Comparison of ENCODE assay signal across 8 cellular contexts in genomic region chr14:34059925-34060746, GRCh38.
DNase-seq lines count a peak whose midpoint lies in the region; ATAC-seq and TF ChIP-seq lines count a peak whose summit lies in the region.

No MANE protein-coding gene starts in this region.

- TF ChIP-seq CTCF in Panc1 (IDR thresholded peaks at IDR 0.05): peak; percentile 29
- TF ChIP-seq CTCF in thoracic aorta (IDR thresholded peaks at IDR 0.05): peak; percentile 34

- no peak overlapping the region for H3K27ac Mint-ChIP-seq in activated naive CD4-positive, alpha-beta T cell treated with anti-CD3 and anti-CD28 coated beads for 36 hours

- no peaks in the 10 kb centered on the region for H3K9me3 Mint-ChIP-seq in activated naive CD4-positive, alpha-beta T cell treated with anti-CD3 and anti-CD28 coated beads for 36 hours

- CTCF ChIA-PET in Panc1 (lab: Charles Lee): interaction anchor here (0.6 to 0.7 kb wide), 2 partner anchors 20 to 241 kb away, joined by 5 to 10 read pairs; no protein-coding TSS in a partner anchor
- CTCF ChIA-PET in activated naive CD4-positive, alpha-beta T cell treated with anti-CD3 and anti-CD28 coated beads for 36 hours (lab: Charles Lee): interaction anchor here (0.9 to 1.4 kb wide), 3 partner anchors 17 to 272 kb away, joined by 3 to 4 read pairs (median 3); no protein-coding TSS in a partner anchor

- no peaks in the 10 kb centered on the region for H3K36me3 Mint-ChIP-seq in activated naive CD4-positive, alpha-beta T cell treated with anti-CD3 and anti-CD28 coated beads for 36 hours (ENCODE audit: low read depth)

- in situ Hi-C loops in Panc1 (cut with HindIII; ENCODE audit: low pct_unique_long_range_greater_than_20kb, low sequenced_read_pairs): no loop called here

- H3K4me1 ChIP-seq in Panc1 (ENCODE audit: control insufficient read depth, insufficient read depth, low read length) (peaks cover 5% of the 10 kb centered on the region), neuron (ENCODE audit: insufficient read depth, low read length) (peaks cover 2% of the 10 kb centered on the region), thoracic aorta (ENCODE audit: control insufficient read depth in 1 of 2, low read depth in 2 of 2) (peaks cover 6 to 30% of the 10 kb centered on the region in 2 donors)

- intact Hi-C loops in Panc1 (cut with micrococcal nuclease; ENCODE audit: unreplicated experiment): no loop called here
- intact Hi-C loops in activated naive CD4-positive, alpha-beta T cell treated with anti-CD3 and anti-CD28 coated beads for 36 hours (cut with micrococcal nuclease): loop anchor here (1.0 kb wide), 1 partner anchor 17 kb away; no protein-coding TSS in a partner anchor

- DNase-seq in C1 segment of cervical spinal cord (lab: John Stamatoyannopoulos, UW) (peak in 10 of 14 donors; percentile 18 to 71 (median 54)), Panc1 (ENCODE audit: low read depth, low spot score) (no peak), globus pallidus (ENCODE audit: low spot score) (peak; percentile 50), thoracic aorta (ENCODE audit: low spot score) (peak; percentile 21)
- DNase-seq in activated naive CD4-positive, alpha-beta T cell treated with anti-CD3 and anti-CD28 coated beads for 36 hours: peak; percentile 52

- peak overlapping the region; percentile 50 to 60 for H3K4me3 ChIP-seq in Panc1 (ENCODE audit: low read depth in 2 of 2, low read length in 2 of 2)
- peak overlapping the region; percentile 43 for H3K4me3 ChIP-seq in neuron (ENCODE audit: low read length)
- peak overlapping the region; percentile 76 for H3K4me3 ChIP-seq in thoracic aorta

- H3K4me3 Mint-ChIP-seq in activated naive CD4-positive, alpha-beta T cell treated with anti-CD3 and anti-CD28 coated beads for 36 hours: peak overlapping the region; percentile 78

- POLR2A ChIA-PET in Panc1 (lab: Charles Lee): interaction anchor here (0.7 kb wide), 1 partner anchor 11 kb away, joined by 7 read pairs; no protein-coding TSS in a partner anchor

- H2AFZ ChIP-seq in neuron (ENCODE audit: low read depth, low read length): peak overlapping the region; percentile 85

- peak; percentile 90 for ATAC-seq in GM19023 (IDR thresholded peaks at IDR 0.05; ENCODE audit: unreplicated experiment)
- peak; percentile 77 for ATAC-seq in HG03135 (IDR thresholded peaks at IDR 0.05; ENCODE audit: unreplicated experiment)
- peak; percentile 97 for ATAC-seq in Panc1
- ATAC-seq in thoracic aorta (ENCODE audit: insufficient number of reproducible peaks, low FRiP score, low read depth): peak; percentile 87

- peaks cover 5% of the 10 kb centered on the region for H3K4me1 Mint-ChIP-seq in activated naive CD4-positive, alpha-beta T cell treated with anti-CD3 and anti-CD28 coated beads for 36 hours (ENCODE audit: low read depth)

- H3K9me3 ChIP-seq in Panc1 (ENCODE audit: control insufficient read depth, insufficient read depth, low read depth, low read length) (no peaks in the 10 kb centered on the region), neuron (ENCODE audit: low read length) (peaks cover 1% of the 10 kb centered on the region), thoracic aorta (no peaks in the 10 kb centered on the region)

- BruUV-seq in Panc1 (replicated peaks; lab: Mats Ljungman, UMichigan): no TSS peak

- peaks cover 25% of the 10 kb centered on the region for H3K27me3 Mint-ChIP-seq in activated naive CD4-positive, alpha-beta T cell treated with anti-CD3 and anti-CD28 coated beads for 36 hours (ENCODE audit: low read depth)

- H3K27ac ChIP-seq in Panc1 (ENCODE audit: low read length) (peak overlapping the region; percentile 83), thoracic aorta (peak overlapping the region; percentile 87 to 90)

- no peaks in the 10 kb centered on the region for H3K36me3 ChIP-seq in Panc1 (ENCODE audit: control insufficient read depth, insufficient read depth, low read length)
- no peaks in the 10 kb centered on the region for H3K36me3 ChIP-seq in neuron (ENCODE audit: insufficient read depth, low read length)
- no peaks in the 10 kb centered on the region for H3K36me3 ChIP-seq in thoracic aorta

- no peaks in the 10 kb centered on the region for H3K27me3 ChIP-seq in Panc1 (ENCODE audit: control insufficient read depth, insufficient read depth, low read length)
- H3K27me3 ChIP-seq in neuron (ENCODE audit: insufficient read depth, low read length): peaks cover 28% of the 10 kb centered on the region
- H3K27me3 ChIP-seq in thoracic aorta (replicated peaks; ENCODE audit: insufficient read depth): no peaks in the 10 kb centered on the region
